ENCODE assay signal across 12 cellular contexts in genomic region chr15:42152196-42152920, GRCh38. TPM values are rescaled to one million over a fixed set of nuclear protein-coding genes. Genes with fewer than 3 reads are reported as not detected.
A peak's percentile ranks its signal among the peaks of the same experiment; 100 is the strongest.
DNase-seq lines count a peak whose midpoint lies in the region; ATAC-seq and TF ChIP-seq lines count a peak whose summit lies in the region.
"Had no signal": no experiment of that assay in that cellular context is flagged by ENCODE, and none has a peak within 500 bp of the region (broad histone marks: within the 10 kb centered on the region; RNA-seq: fewer than 3 reads in every experiment).

No MANE protein-coding gene starts in this region.

- H3K27me3 ChIP-seq in ascending aorta (no peaks in the 10 kb centered on the region), osteoblast (ENCODE audit: insufficient read depth, low read length) (no peaks in the 10 kb centered on the region)
- H3K27me3 ChIP-seq: BLaER1 had no signal

- DNase-seq in COLO829 (ENCODE audit: low spot score) (peak; percentile 17), ascending aorta (ENCODE audit: low spot score in 2 of 2) (peak in 1 of 2 donors; percentile 73), left ventricle myocardium superior (peak; percentile 74), osteoblast (ENCODE audit: insufficient read length, low spot score, missing footprints) (peak; percentile 78), amniotic stem cell (lab: John Stamatoyannopoulos, UW) (no peak)
- no peak for DNase-seq in stimulated activated CD4-positive, alpha-beta T cell treated with anti-CD3 and anti-CD28 coated beads, Interleukin-12 subunit alpha, Interleukin-12 subunit beta, amount 100 ng/mL, for 4 hours
- DNase-seq: naive B cell; stimulated activated CD4-positive, alpha-beta T cell treated with anti-CD3 and anti-CD28 coated beads, Interleukin-15, amount 100 ng/mL, for 24 hours had no signal

- peaks cover 0 to 5% of the 10 kb centered on the region in 2 donors for H3K4me1 ChIP-seq in ascending aorta
- H3K4me1 ChIP-seq in osteoblast (ENCODE audit: insufficient read depth, low read length) = peaks cover 14% of the 10 kb centered on the region
- H3K4me1 ChIP-seq: BLaER1 had no signal

- H3K4me3 ChIP-seq in ascending aorta (no peak overlapping the region), osteoblast (ENCODE audit: insufficient read depth, low read length) (no peak overlapping the region)
- H3K4me3 ChIP-seq: BLaER1 had no signal

- H3K36me3 ChIP-seq in ascending aorta = no peaks in the 10 kb centered on the region
- no peaks in the 10 kb centered on the region for H3K36me3 ChIP-seq in osteoblast (ENCODE audit: insufficient read depth, low read length)
- H3K36me3 ChIP-seq: BLaER1 had no signal

- no peak for TF ChIP-seq CTCF in ascending aorta (IDR thresholded peaks at IDR 0.05)
- no peak for TF ChIP-seq CTCF in osteoblast (IDR thresholded peaks at IDR 0.05; ENCODE audit: extremely low read depth, low read depth, low read length)

- ATAC-seq in left ventricle myocardium superior = peak; percentile 82
- no peak for ATAC-seq in HG02970 (IDR thresholded peaks at IDR 0.05; ENCODE audit: low FRiP score, unreplicated experiment)
- no peak for ATAC-seq in HG02938 (IDR thresholded peaks at IDR 0.05; ENCODE audit: unreplicated experiment)

- no peak overlapping the region for H2AFZ ChIP-seq in osteoblast (ENCODE audit: low read length)

- H4K20me1 ChIP-seq in osteoblast (ENCODE audit: insufficient read depth, low read length) = no peaks in the 10 kb centered on the region
- H4K20me1 ChIP-seq: BLaER1 had no signal

- intact Hi-C loops in ascending aorta (cut with DNase I) (no loop called here), left ventricle myocardium superior (cut with micrococcal nuclease) (no loop called here)

- H3K79me2 ChIP-seq in osteoblast (ENCODE audit: insufficient read depth, low read length) = no peaks in the 10 kb centered on the region

- no peak overlapping the region for H3K4me2 ChIP-seq in osteoblast (ENCODE audit: insufficient read depth, low read length)
- H3K4me2 ChIP-seq: BLaER1 had no signal

- peak overlapping the region; percentile 16 to 50 for H3K27ac ChIP-seq in ascending aorta
- no peak overlapping the region for H3K27ac ChIP-seq in osteoblast (ENCODE audit: low read depth, low read length)
- H3K27ac ChIP-seq: BLaER1 had no signal

- no peaks in the 10 kb centered on the region for H3K9me3 ChIP-seq in ascending aorta
- no peaks in the 10 kb centered on the region for H3K9me3 ChIP-seq in osteoblast (ENCODE audit: low read depth, low read length)
- H3K9me3 ChIP-seq: BLaER1 had no signal

RNA-seq across cellular contexts. Expression of gene PLA2G4F, which starts 4.1 kb away (rescaled TPM):
- total RNA-seq in ascending aorta (not detected), left ventricle myocardium superior (5.2 TPM), osteoblast (not detected in 2 replicates)
- total RNA-seq: G401 had no signal

RNA-seq across cellular contexts. Expression of gene VPS39, which starts 55.7 kb away (rescaled TPM):
- total RNA-seq in ascending aorta = 91.9 TPM
- total RNA-seq in left ventricle myocardium superior = 45.3 TPM
- total RNA-seq in osteoblast = 69.1 and 76.6 TPM in 2 replicates

RNA-seq across cellular contexts. Expression of gene PLA2G4D, which starts 58.0 kb away (rescaled TPM):
- total RNA-seq in ascending aorta (not detected), left ventricle myocardium superior (not detected), osteoblast (not detected in 2 replicates)

Comparison
In these comparisons a context has a peak if more than half of its experiments do, and no peak if none do; other contexts are left out.
1. DNase-seq: peak in COLO829 (single experiment), left ventricle myocardium superior (single experiment) and osteoblast (single experiment); none in stimulated activated CD4-positive, alpha-beta T cell treated with anti-CD3 and anti-CD28 coated beads, Interleukin-12 subunit alpha, Interleukin-12 subunit beta, amount 100 ng/mL, for 4 hours (single experiment) and amniotic stem cell (single experiment).